ENCODE assay signal across 39 cellular contexts in the genomic region with DNA sequence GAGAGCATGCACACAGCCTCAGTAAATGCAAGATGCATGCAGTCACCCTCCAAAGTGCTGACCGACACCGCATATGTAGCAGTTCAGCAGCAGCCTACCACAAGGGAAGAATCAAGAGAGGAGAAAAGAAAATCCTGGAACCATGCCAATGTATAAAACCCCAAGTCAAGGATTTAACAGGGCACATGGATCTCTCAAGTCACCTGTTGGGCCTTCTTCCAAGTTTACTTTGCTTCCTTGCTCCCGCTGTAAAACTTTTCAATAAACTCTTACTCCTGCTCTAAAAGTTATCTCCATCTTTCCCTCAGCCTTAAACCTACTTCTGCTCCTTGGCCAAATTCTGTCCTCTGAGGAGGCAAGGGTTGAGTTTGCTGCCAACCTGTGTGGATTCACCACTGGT.
"Had no signal": no experiment of that assay in that cellular context is flagged by ENCODE, and none has a peak within 500 bp of the region (broad histone marks: within the 10 kb centered on the region; RNA-seq: fewer than 3 reads in every experiment).

No MANE protein-coding gene starts in this region.

- FAIRE-seq: astrocyte, bronchial epithelial cell had no signal

- H3K36me3 Mint-ChIP-seq: activated naive CD4-positive, alpha-beta T cell treated with anti-CD3 and anti-CD28 coated beads, Interleukin-2, amount 10 ng/mL, durations not matched to agents 7 days and 5 days; activated naive CD4-positive, alpha-beta T cell treated with anti-CD3 and anti-CD28 coated beads, Interleukin-2, amount 50 U/mL, for 24 hours; activated naive CD4-positive, alpha-beta T cell treated with anti-CD3 and anti-CD28 coated beads, Interleukin-2, amount 50 U/mL, for 72 hours; activated naive CD8-positive, alpha-beta T cell; activated naive CD8-positive, alpha-beta T cell treated with anti-CD3 and anti-CD28 coated beads for 36 hours; activated naive CD8-positive, alpha-beta T cell treated with anti-CD3 and anti-CD28 coated beads, Interleukin-2, amount 10 ng/mL, durations not matched to agents 7 days and 5 days; brain had no signal

- H3K4me1 Mint-ChIP-seq: activated naive CD4-positive, alpha-beta T cell treated with anti-CD3 and anti-CD28 coated beads, Interleukin-2, amount 10 ng/mL, durations not matched to agents 7 days and 5 days; activated naive CD4-positive, alpha-beta T cell treated with anti-CD3 and anti-CD28 coated beads, Interleukin-2, amount 50 U/mL, for 24 hours; activated naive CD8-positive, alpha-beta T cell treated with anti-CD3 and anti-CD28 coated beads for 36 hours; activated naive CD8-positive, alpha-beta T cell treated with anti-CD3 and anti-CD28 coated beads, Interleukin-2, amount 10 ng/mL, durations not matched to agents 7 days and 5 days; activated naive CD8-positive, alpha-beta T cell treated with anti-CD3 and anti-CD28 coated beads, Interleukin-2, amount 50 U/mL, for 24 hours; activated T-helper 17 cell treated with anti-CD3 and anti-CD28 coated beads, Interleukin-2, amount 50 U/mL, for 72 hours; brain; central memory CD8-positive, alpha-beta T cell had no signal

- H3K36me3 ChIP-seq: adrenal gland, ascending aorta, brain microvascular endothelial cell, breast epithelium, cardiac muscle cell had no signal

- DNase-seq: activated effector memory CD4-positive, alpha-beta T cell treated with anti-CD3 and anti-CD28 coated beads, Interleukin-2, amount 50 U/mL, for 16 hours; activated effector memory CD4-positive, alpha-beta T cell treated with Interleukin-2 at 50 U/mL for 16 hours; activated gamma-delta T cell; activated gamma-delta T cell treated with Interleukin-2 at 50 U/mL for 16 hours; activated naive CD4-positive, alpha-beta T cell; activated naive CD4-positive, alpha-beta T cell treated with anti-CD3 and anti-CD28 coated beads for 36 hours; activated naive CD4-positive, alpha-beta T cell treated with anti-CD3 and anti-CD28 coated beads, Interleukin-2, amount 10 ng/mL, durations not matched to agents 7 days and 5 days; activated naive CD4-positive, alpha-beta T cell treated with anti-CD3 and anti-CD28 coated beads, Interleukin-2, amount 50 U/mL, for 16 hours; activated naive CD4-positive, alpha-beta T cell treated with Interleukin-2 at 50 U/mL for 16 hours; activated naive CD8-positive, alpha-beta T cell treated with anti-CD3 and anti-CD28 coated beads for 36 hours; activated naive CD8-positive, alpha-beta T cell treated with anti-CD3 and anti-CD28 coated beads, Interleukin-2, amount 10 ng/mL, durations not matched to agents 7 days and 5 days; activated naive CD8-positive, alpha-beta T cell treated with anti-CD3 and anti-CD28 coated beads, Interleukin-2, amount 50 U/mL, for 24 hours; activated T-cell treated with anti-CD3 and anti-CD28 coated beads, Interleukin-2, amount 50 U/mL, for 24 hours; activated T-cell treated with anti-CD3 and anti-CD28 coated beads, Interleukin-2, amount 50 U/mL, for 4 hours; activated T-cell treated with anti-CD3 and anti-CD28 coated beads, Interleukin-2, amount 50 U/mL, for 48 hours; activated T-cell treated with anti-CD3 and anti-CD28 coated beads, Interleukin-2, amount 50 U/mL, for 72 hours; adrenal gland; amniotic stem cell; amygdala; anterior cingulate cortex; aorta; body of pancreas; brain microvascular endothelial cell; caudate nucleus; central memory CD4-positive, alpha-beta T cell; cerebellar nuclear complex had no signal

- H3K4me1 ChIP-seq: adrenal gland, ascending aorta, body of pancreas, breast epithelium had no signal

- H3K4me3 ChIP-seq: adrenal gland, ascending aorta, body of pancreas, breast epithelium, cardiac muscle cell had no signal

- H3K27me3 Mint-ChIP-seq: activated naive CD4-positive, alpha-beta T cell treated with anti-CD3 and anti-CD28 coated beads, Interleukin-2, amount 10 ng/mL, durations not matched to agents 7 days and 5 days; activated naive CD4-positive, alpha-beta T cell treated with anti-CD3 and anti-CD28 coated beads, Interleukin-2, amount 50 U/mL, for 24 hours; activated naive CD8-positive, alpha-beta T cell treated with anti-CD3 and anti-CD28 coated beads for 36 hours; activated naive CD8-positive, alpha-beta T cell treated with anti-CD3 and anti-CD28 coated beads, Interleukin-2, amount 10 ng/mL, durations not matched to agents 7 days and 5 days; activated T-cell treated with anti-CD3 and anti-CD28 coated beads, Interleukin-2, amount 50 U/mL, for 24 hours; activated T-helper 17 cell treated with anti-CD3 and anti-CD28 coated beads, Interleukin-2, amount 50 U/mL, for 72 hours; central memory CD8-positive, alpha-beta T cell had no signal

- H3K9me3 Mint-ChIP-seq: activated naive CD4-positive, alpha-beta T cell treated with anti-CD3 and anti-CD28 coated beads for 36 hours; activated T-helper 1 cell treated with anti-CD3 and anti-CD28 coated beads, Interleukin-12 subunit alpha, Interleukin-12 subunit beta, Interleukin-2, Interleukin-4 antibody, amounts not matched to agents 30 ng/mL and 10 ng/mL and 1 ng/mL, durations not matched to agents 14 hours and 24 hours and 36 hours; activated T-helper 2 cell treated with anti-CD3 and anti-CD28 coated beads, Interferon-gamma antibody, Interleukin-2, Interleukin-4, amounts not matched to agents 10 μg/mL and 5 μg/mL and 100 μg/mL, durations not matched to agents 14 hours and 24 hours and 36 hours had no signal

- H3K27ac ChIP-seq: adrenal gland, ascending aorta, body of pancreas, brain microvascular endothelial cell, breast epithelium, cardiac muscle cell had no signal

- H3K27ac Mint-ChIP-seq: activated naive CD4-positive, alpha-beta T cell treated with anti-CD3 and anti-CD28 coated beads for 36 hours; activated naive CD4-positive, alpha-beta T cell treated with anti-CD3 and anti-CD28 coated beads, Interleukin-2, amount 10 ng/mL, durations not matched to agents 7 days and 5 days; activated naive CD4-positive, alpha-beta T cell treated with anti-CD3 and anti-CD28 coated beads, Interleukin-2, amount 50 U/mL, for 24 hours; activated naive CD4-positive, alpha-beta T cell treated with anti-CD3 and anti-CD28 coated beads, Interleukin-2, amount 50 U/mL, for 72 hours; activated naive CD8-positive, alpha-beta T cell; activated naive CD8-positive, alpha-beta T cell treated with anti-CD3 and anti-CD28 coated beads for 36 hours; activated naive CD8-positive, alpha-beta T cell treated with anti-CD3 and anti-CD28 coated beads, Interleukin-2, amount 10 ng/mL, durations not matched to agents 7 days and 5 days; activated naive CD8-positive, alpha-beta T cell treated with anti-CD3 and anti-CD28 coated beads, Interleukin-2, amount 50 U/mL, for 24 hours; activated T-cell treated with anti-CD3 and anti-CD28 coated beads, Interleukin-2, amount 50 U/mL, for 24 hours; activated T-cell treated with anti-CD3 and anti-CD28 coated beads, Interleukin-2, amount 50 U/mL, for 72 hours; activated T-helper 1 cell treated with anti-CD3 and anti-CD28 coated beads, Interleukin-12 subunit alpha, Interleukin-12 subunit beta, Interleukin-2, Interleukin-4 antibody, amounts not matched to agents 30 ng/mL and 10 ng/mL and 1 ng/mL, durations not matched to agents 14 hours and 24 hours and 36 hours; activated T-helper 17 cell treated with anti-CD3 and anti-CD28 coated beads, Interleukin-2, amount 50 U/mL, for 72 hours; activated T-helper 2 cell treated with anti-CD3 and anti-CD28 coated beads, Interferon-gamma antibody, Interleukin-2, Interleukin-4, amounts not matched to agents 10 μg/mL and 5 μg/mL and 100 μg/mL, durations not matched to agents 14 hours and 24 hours and 36 hours; brain had no signal

- H3K4me3 Mint-ChIP-seq: activated naive CD4-positive, alpha-beta T cell treated with anti-CD3 and anti-CD28 coated beads for 36 hours; activated naive CD4-positive, alpha-beta T cell treated with anti-CD3 and anti-CD28 coated beads, Interleukin-2, amount 10 ng/mL, durations not matched to agents 7 days and 5 days; activated naive CD4-positive, alpha-beta T cell treated with anti-CD3 and anti-CD28 coated beads, Interleukin-2, amount 50 U/mL, for 24 hours; activated naive CD8-positive, alpha-beta T cell; activated naive CD8-positive, alpha-beta T cell treated with anti-CD3 and anti-CD28 coated beads for 36 hours; activated naive CD8-positive, alpha-beta T cell treated with anti-CD3 and anti-CD28 coated beads, Interleukin-2, amount 10 ng/mL, durations not matched to agents 7 days and 5 days; activated naive CD8-positive, alpha-beta T cell treated with anti-CD3 and anti-CD28 coated beads, Interleukin-2, amount 50 U/mL, for 24 hours; activated T-cell treated with anti-CD3 and anti-CD28 coated beads, Interleukin-2, amount 50 U/mL, for 24 hours; activated T-cell treated with anti-CD3 and anti-CD28 coated beads, Interleukin-2, amount 50 U/mL, for 4 hours; activated T-cell treated with anti-CD3 and anti-CD28 coated beads, Interleukin-2, amount 50 U/mL, for 72 hours; activated T-helper 1 cell treated with anti-CD3 and anti-CD28 coated beads, Interleukin-12 subunit alpha, Interleukin-12 subunit beta, Interleukin-2, Interleukin-4 antibody, amounts not matched to agents 30 ng/mL and 10 ng/mL and 1 ng/mL, durations not matched to agents 14 hours and 24 hours and 36 hours; activated T-helper 17 cell treated with anti-CD3 and anti-CD28 coated beads, Interleukin-2, amount 50 U/mL, for 72 hours; brain; central memory CD8-positive, alpha-beta T cell had no signal

- ATAC-seq: activated naive CD4-positive, alpha-beta T cell treated with anti-CD3 and anti-CD28 coated beads, Interleukin-2, amount 50 U/mL, for 72 hours; activated naive CD8-positive, alpha-beta T cell treated with anti-CD3 and anti-CD28 coated beads, Interleukin-2, amount 50 U/mL, for 24 hours; activated T-cell treated with anti-CD3 and anti-CD28 coated beads, Interleukin-2, amount 50 U/mL, for 4 hours; activated T-cell treated with anti-CD3 and anti-CD28 coated beads, Interleukin-2, amount 50 U/mL, for 72 hours; activated T-helper 17 cell treated with anti-CD3 and anti-CD28 coated beads, Interleukin-2, amount 50 U/mL, for 72 hours; body of pancreas had no signal

- H3K9me3 ChIP-seq: adrenal gland, ascending aorta, body of pancreas, breast epithelium had no signal

- H3K27me3 ChIP-seq: adrenal gland, ascending aorta, body of pancreas, brain microvascular endothelial cell, breast epithelium, cardiac muscle cell had no signal
